In genomic region chr9:19136129-19136528, GRCh38 we compare ENCODE assay signal across 3 cellular contexts.
A peak's percentile ranks its signal among the peaks of the same experiment; 100 is the strongest.
TF ChIP-seq lines count a peak whose summit lies in the region.

No MANE protein-coding gene starts in this region.

TF ChIP-seq in A549, 52 proteins besides CTCF, POLR2A, EP300 and RAD21:
- TF ChIP-seq KDM1A (IDR thresholded peaks at IDR 0.05; ENCODE audit: low read depth) = no peak
- no peak for TF ChIP-seq ZFP36 (IDR thresholded peaks at IDR 0.05; ENCODE audit: borderline replicate concordance, partially characterized antibody)
- TF ChIP-seq ELK1 (IDR thresholded peaks at IDR 0.05; ENCODE audit: low read depth, low read length) = no peak
- no peak for TF ChIP-seq JUN (IDR thresholded peaks at IDR 0.05)
- TF ChIP-seq ESRRA (IDR thresholded peaks at IDR 0.05; ENCODE audit: borderline replicate concordance, low read length) = no peak
- TF ChIP-seq PBX3 (IDR thresholded peaks at IDR 0.05) = no peak
- TF ChIP-seq KDM5A (IDR thresholded peaks at IDR 0.05) = no peak
- TF ChIP-seq CHD2 (IDR thresholded peaks at IDR 0.05; ENCODE audit: low read length, partially characterized antibody) = no peak
- TF ChIP-seq FOSL2 (IDR thresholded peaks at IDR 0.05) = no peak
- TF ChIP-seq FOSL2 (CRISPR knock-in tag; IDR thresholded peaks at IDR 0.05) = no peak
- no peak for TF ChIP-seq HOXB5 (CRISPR knock-in tag; IDR thresholded peaks at IDR 0.05)
- TF ChIP-seq CBX8 (IDR thresholded peaks at IDR 0.05) = no peak
- no peak for TF ChIP-seq E2F6 (IDR thresholded peaks at IDR 0.05; ENCODE audit: borderline replicate concordance, low read depth)

TF ChIP-seq in K562, 482 proteins besides CTCF, POLR2A, EP300 and RAD21 (continues in another document):
- TF ChIP-seq ZNF57 (CRISPR knock-in tag; IDR thresholded peaks at IDR 0.05) (no peak), ETV1 (tag; conservative IDR thresholded peaks at IDR 0.05; ENCODE audit: low read depth) (no peak), THRB (CRISPR knock-in tag; conservative IDR thresholded peaks at IDR 0.05) (no peak), STAT6 (CRISPR knock-in tag; IDR thresholded peaks at IDR 0.05) (no peak), SP2 (IDR thresholded peaks at IDR 0.05; ENCODE audit: extremely low read depth, low read depth, low read length, poor library complexity, severe bottlenecking) (no peak), FOXO4 (CRISPR knock-in tag; IDR thresholded peaks at IDR 0.05) (no peak), ZNF175 (CRISPR knock-in tag; IDR thresholded peaks at IDR 0.05; ENCODE audit: low read depth) (no peak), ZBTB9 (CRISPR knock-in tag; IDR thresholded peaks at IDR 0.05) (no peak), ETS1 (conservative IDR thresholded peaks at IDR 0.05; ENCODE audit: control insufficient read depth, low read depth, low read length) (no peak), HMGXB4 (CRISPR knock-in tag; IDR thresholded peaks at IDR 0.05) (no peak), TAF15 (IDR thresholded peaks at IDR 0.05; ENCODE audit: low read depth, low read length) (no peak), ZNF134 (CRISPR knock-in tag; conservative IDR thresholded peaks at IDR 0.05) (no peak), HEY1 (CRISPR knock-in tag; IDR thresholded peaks at IDR 0.05; ENCODE audit: borderline replicate concordance) (no peak)

TF ChIP-seq in HepG2, 621 proteins besides CTCF, POLR2A, EP300 and RAD21:
- TF ChIP-seq STAG1 (CRISPR knock-in tag; IDR thresholded peaks at IDR 0.05) (0 out of 2 replicates have a peak, but pooled peaks have one; percentile 13), ZNF17 (CRISPR knock-in tag; IDR thresholded peaks at IDR 0.05) (no peak)
